Comparison of ENCODE assay signal across 11 cellular contexts in the genomic region with DNA sequence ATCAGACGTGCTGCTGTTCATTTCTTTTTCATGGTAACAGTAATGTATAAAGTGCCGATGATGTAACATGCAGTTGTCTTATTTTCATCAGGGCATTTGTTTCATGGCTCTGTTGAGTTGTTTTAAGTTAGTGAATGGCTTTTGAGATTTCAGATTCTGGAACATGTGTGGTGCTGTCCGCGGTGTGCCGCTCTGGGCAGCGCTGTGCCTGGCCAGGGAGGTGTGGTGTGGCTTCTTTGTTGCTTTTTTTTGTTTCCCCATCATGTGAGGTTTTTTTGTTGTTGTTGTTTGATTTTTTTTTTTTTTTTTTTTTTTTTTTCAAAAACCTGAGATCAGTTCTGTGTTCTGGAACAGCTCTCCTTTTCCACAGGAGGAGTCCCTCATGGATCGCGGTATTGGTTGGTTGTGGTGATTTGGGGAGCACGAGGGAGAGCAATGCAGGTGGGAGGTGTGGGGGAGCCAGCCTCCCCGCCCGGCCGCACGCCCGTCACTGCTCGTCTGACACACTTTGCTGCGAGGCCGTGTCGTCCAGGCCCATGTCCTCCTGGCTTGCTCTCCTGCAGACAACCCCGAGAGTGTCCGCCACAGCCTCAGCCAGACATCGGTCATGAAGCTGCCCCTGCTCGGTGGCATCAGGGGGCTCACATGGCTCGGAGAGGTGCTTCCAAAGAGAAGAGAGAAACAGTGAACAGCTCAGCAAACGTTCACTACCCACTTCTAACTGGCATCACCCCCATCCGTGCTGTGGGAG.
"Had no signal": no experiment of that assay in that cellular context is flagged by ENCODE, and none has a peak within 500 bp of the region (broad histone marks: within the 10 kb centered on the region; RNA-seq: fewer than 3 reads in every experiment).

No MANE protein-coding gene starts in this region.

- H3K4me3 Mint-ChIP-seq: activated naive CD8-positive, alpha-beta T cell; T-helper 2 cell treated with Interferon-gamma antibody and Interleukin-4, amounts not matched to agents 5 μg/mL and 100 μg/mL, for 36 hours had no signal

- H3K9me3 ChIP-seq: heart left ventricle had no signal

- H3K27me3 ChIP-seq: heart left ventricle had no signal

- H3K27ac ChIP-seq: heart left ventricle had no signal

- H3K9me3 Mint-ChIP-seq: T-helper 2 cell treated with Interferon-gamma antibody and Interleukin-4, amounts not matched to agents 5 μg/mL and 100 μg/mL, for 36 hours had no signal

- H3K4me3 ChIP-seq: heart left ventricle had no signal

- H3K27ac Mint-ChIP-seq: activated naive CD8-positive, alpha-beta T cell; T-helper 2 cell treated with Interferon-gamma antibody and Interleukin-4, amounts not matched to agents 5 μg/mL and 100 μg/mL, for 36 hours had no signal

- H3K27me3 Mint-ChIP-seq: activated naive CD8-positive, alpha-beta T cell had no signal

- ATAC-seq: activated CD4-positive, CD25-positive, alpha-beta regulatory T cell treated with anti-CD3 and anti-CD28 coated beads, Interleukin-2, amount 50 U/mL, for 24 hours; heart left ventricle; left ventricle myocardium superior; right cardiac atrium had no signal

- DNase-seq: activated CD4-positive, alpha-beta T cell treated with anti-CD3 and anti-CD28 coated beads, Interleukin-2, amount 50 U/mL, for 48 hours; activated CD8-positive, alpha-beta memory T cell treated with anti-CD3 and anti-CD28 coated beads, Interleukin-2, amount 50 U/mL, for 48 hours; heart left ventricle; kidney; left ventricle myocardium superior; mesenchymal stem cell; right cardiac atrium; trophoblast cell had no signal
